In the genomic region with DNA sequence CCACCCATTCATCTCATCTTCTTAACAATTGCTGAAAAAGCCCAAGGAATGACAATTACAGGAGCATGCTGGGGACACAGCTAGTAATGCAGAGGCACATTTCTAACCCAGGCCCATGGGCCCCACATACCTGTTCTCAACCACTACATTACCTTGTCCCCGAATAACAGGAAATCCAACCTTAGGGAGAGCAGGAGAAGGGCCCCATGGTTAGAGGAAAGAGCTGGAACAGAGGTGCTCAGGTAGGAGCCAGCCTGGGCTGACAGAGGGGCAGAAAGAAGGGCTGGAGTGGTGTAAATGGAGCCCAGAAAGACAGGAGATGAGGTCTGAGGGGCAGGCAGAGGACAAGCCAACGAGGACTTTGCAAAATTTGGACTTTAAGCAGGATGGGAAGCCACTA, we compare ENCODE assay signal across 35 cellular contexts. TPM values are rescaled to one million over a fixed set of nuclear protein-coding genes. Genes with fewer than 3 reads are reported as not detected.
"Had no signal": no experiment of that assay in that cellular context is flagged by ENCODE, and none has a peak within 500 bp of the region (broad histone marks: within the 10 kb centered on the region; RNA-seq: fewer than 3 reads in every experiment).

No MANE protein-coding gene starts in this region.

- H3K4me3 ChIP-seq: adrenal gland, body of pancreas, breast epithelium, Peyer's patch, SJSA1 had no signal

- H3K27me3 ChIP-seq: adrenal gland, body of pancreas, Peyer's patch had no signal

- H3K4me3 Mint-ChIP-seq: activated CD4-positive, alpha-beta T cell treated with anti-CD3 and anti-CD28 coated beads for 36 hours; activated CD4-positive, alpha-beta T cell treated with anti-CD3 and anti-CD28 coated beads, Interleukin-2, amount 10 ng/mL, durations not matched to agents 7 days and 5 days; activated naive CD4-positive, alpha-beta T cell treated with anti-CD3 and anti-CD28 coated beads for 36 hours; activated T-cell treated with anti-CD3 and anti-CD28 coated beads, Interleukin-2, amount 50 U/mL, for 4 hours; activated T-helper 1 cell treated with anti-CD3 and anti-CD28 coated beads, Interleukin-12 subunit alpha, Interleukin-12 subunit beta, Interleukin-2, Interleukin-4 antibody, amounts not matched to agents 30 ng/mL and 10 ng/mL and 1 ng/mL, durations not matched to agents 14 hours and 24 hours and 36 hours; T-helper 1 cell treated with Interleukin-12 subunit alpha and Interleukin-12 subunit beta and Interleukin-4 antibody, amounts not matched to agents 30 μg/mL and 1 μg/mL, for 36 hours; T-helper 2 cell treated with Interferon-gamma antibody and Interleukin-4, amounts not matched to agents 5 μg/mL and 100 μg/mL, for 36 hours; WTC11 had no signal

- H3K27ac Mint-ChIP-seq: activated CD4-positive, alpha-beta T cell treated with anti-CD3 and anti-CD28 coated beads for 36 hours; activated CD4-positive, alpha-beta T cell treated with anti-CD3 and anti-CD28 coated beads, Interleukin-2, amount 10 ng/mL, durations not matched to agents 7 days and 5 days; activated naive CD4-positive, alpha-beta T cell treated with anti-CD3 and anti-CD28 coated beads for 36 hours; activated naive CD4-positive, alpha-beta T cell treated with anti-CD3 and anti-CD28 coated beads, Interleukin-2, amount 50 U/mL, for 72 hours; activated T-helper 1 cell treated with anti-CD3 and anti-CD28 coated beads, Interleukin-12 subunit alpha, Interleukin-12 subunit beta, Interleukin-2, Interleukin-4 antibody, amounts not matched to agents 30 ng/mL and 10 ng/mL and 1 ng/mL, durations not matched to agents 14 hours and 24 hours and 36 hours; T-helper 1 cell treated with Interleukin-12 subunit alpha and Interleukin-12 subunit beta and Interleukin-4 antibody, amounts not matched to agents 30 μg/mL and 1 μg/mL, for 36 hours; T-helper 2 cell treated with Interferon-gamma antibody and Interleukin-4, amounts not matched to agents 5 μg/mL and 100 μg/mL, for 36 hours; WTC11 had no signal

- H3K27ac ChIP-seq: adrenal gland, body of pancreas, breast epithelium, KMS-11, Peyer's patch, SJSA1 had no signal

- H3K4me1 ChIP-seq: adrenal gland, body of pancreas, breast epithelium, Peyer's patch, SJSA1 had no signal

- DNase-seq: activated CD4-positive, alpha-beta T cell treated with anti-CD3 and anti-CD28 coated beads for 36 hours; activated CD4-positive, alpha-beta T cell treated with anti-CD3 and anti-CD28 coated beads, Interleukin-2, amount 10 ng/mL, durations not matched to agents 7 days and 5 days; activated CD4-positive, alpha-beta T cell treated with anti-CD3 and anti-CD28 coated beads, Interleukin-2, amount 50 U/mL, for 48 hours; activated CD8-positive, alpha-beta memory T cell treated with anti-CD3 and anti-CD28 coated beads, Interleukin-2, amount 50 U/mL, for 4 hours; activated gamma-delta T cell treated with Interleukin-2 at 50 U/mL for 16 hours; activated naive CD4-positive, alpha-beta T cell treated with anti-CD3 and anti-CD28 coated beads for 36 hours; activated T-cell treated with anti-CD3 and anti-CD28 coated beads for 4 hours; activated T-cell treated with anti-CD3 and anti-CD28 coated beads, Interleukin-2, amount 50 U/mL, for 4 hours; adrenal gland; body of pancreas; NCI-H1092 treated with DMSO at 0.1 percent for 48 hours; NCI-H146; NCI-H187 treated with DMSO at 0.1 percent for 48 hours; NCI-H2081; NCI-H526; NCI-H748 treated with DMSO at 0.1 percent for 48 hours; NK-92 treated with Interleukin-12 subunit alpha and Interleukin-12 subunit beta, amount 100 ng/mL, for 24 hours; PC-3; Peyer's patch; RPMI8226; SHP77 treated with DMSO at 0.1 percent for 48 hours; SK-N-SH had no signal

- ATAC-seq: activated CD4-positive, alpha-beta T cell treated with anti-CD3 and anti-CD28 coated beads for 36 hours; activated CD4-positive, CD25-positive, alpha-beta regulatory T cell treated with anti-CD3 and anti-CD28 coated beads, Interleukin-2, amount 50 U/mL, for 24 hours; activated naive CD4-positive, alpha-beta T cell treated with anti-CD3 and anti-CD28 coated beads, Interleukin-2, amount 50 U/mL, for 72 hours; activated T-cell treated with anti-CD3 and anti-CD28 coated beads, Interleukin-2, amount 50 U/mL, for 4 hours; body of pancreas; PC-3; WTC11 had no signal

- H3K36me3 ChIP-seq: adrenal gland, breast epithelium, Peyer's patch, SJSA1 had no signal

- H3K36me3 Mint-ChIP-seq: activated naive CD4-positive, alpha-beta T cell treated with anti-CD3 and anti-CD28 coated beads, Interleukin-2, amount 50 U/mL, for 72 hours had no signal

- H3K9ac ChIP-seq: KMS-11, SK-N-SH had no signal

- H3K9me3 ChIP-seq: adrenal gland, body of pancreas, breast epithelium, Peyer's patch, SJSA1, SK-N-SH had no signal

- H3K9me3 Mint-ChIP-seq: activated CD4-positive, alpha-beta T cell treated with anti-CD3 and anti-CD28 coated beads, Interleukin-2, amount 10 ng/mL, durations not matched to agents 7 days and 5 days; activated naive CD4-positive, alpha-beta T cell treated with anti-CD3 and anti-CD28 coated beads for 36 hours; activated naive CD4-positive, alpha-beta T cell treated with anti-CD3 and anti-CD28 coated beads, Interleukin-2, amount 50 U/mL, for 72 hours; activated T-cell treated with anti-CD3 and anti-CD28 coated beads, Interleukin-2, amount 50 U/mL, for 4 hours; T-helper 1 cell treated with Interleukin-12 subunit alpha and Interleukin-12 subunit beta and Interleukin-4 antibody, amounts not matched to agents 30 μg/mL and 1 μg/mL, for 36 hours; T-helper 2 cell treated with Interferon-gamma antibody and Interleukin-4, amounts not matched to agents 5 μg/mL and 100 μg/mL, for 36 hours had no signal

RNA-seq across cellular contexts. Expression of a gene that starts 11.4 kb away (rescaled TPM):
- total RNA-seq: activated CD4-positive, alpha-beta T cell treated with anti-CD3 and anti-CD28 coated beads for 36 hours; activated CD4-positive, alpha-beta T cell treated with anti-CD3 and anti-CD28 coated beads, Interleukin-2, amount 10 ng/mL, durations not matched to agents 7 days and 5 days; activated naive CD4-positive, alpha-beta T cell treated with anti-CD3 and anti-CD28 coated beads for 36 hours; activated naive CD4-positive, alpha-beta T cell treated with anti-CD3 and anti-CD28 coated beads, Interleukin-2, amount 50 U/mL, for 72 hours; activated T-cell treated with anti-CD3 and anti-CD28 coated beads, Interleukin-2, amount 50 U/mL, for 4 hours; activated T-helper 1 cell treated with anti-CD3 and anti-CD28 coated beads, Interleukin-12 subunit alpha, Interleukin-12 subunit beta, Interleukin-2, Interleukin-4 antibody, amounts not matched to agents 30 ng/mL and 10 ng/mL and 1 ng/mL, durations not matched to agents 14 hours and 24 hours and 36 hours; astrocyte; LHCN-M2; NCI-H460; SJSA1; WTC11 had no signal
- polyA plus RNA-seq: SK-N-SH had no signal

RNA-seq across cellular contexts. Expression of a gene that starts 14.1 kb away (rescaled TPM):
- total RNA-seq: activated CD4-positive, alpha-beta T cell treated with anti-CD3 and anti-CD28 coated beads for 36 hours; activated CD4-positive, alpha-beta T cell treated with anti-CD3 and anti-CD28 coated beads, Interleukin-2, amount 10 ng/mL, durations not matched to agents 7 days and 5 days; activated naive CD4-positive, alpha-beta T cell treated with anti-CD3 and anti-CD28 coated beads for 36 hours; activated naive CD4-positive, alpha-beta T cell treated with anti-CD3 and anti-CD28 coated beads, Interleukin-2, amount 50 U/mL, for 72 hours; activated T-cell treated with anti-CD3 and anti-CD28 coated beads, Interleukin-2, amount 50 U/mL, for 4 hours; activated T-helper 1 cell treated with anti-CD3 and anti-CD28 coated beads, Interleukin-12 subunit alpha, Interleukin-12 subunit beta, Interleukin-2, Interleukin-4 antibody, amounts not matched to agents 30 ng/mL and 10 ng/mL and 1 ng/mL, durations not matched to agents 14 hours and 24 hours and 36 hours; adrenal gland; astrocyte; body of pancreas; breast epithelium; cardiac septum; LHCN-M2; NCI-H460; PC-3; Peyer's patch; SJSA1; WTC11 had no signal
- polyA plus RNA-seq: adrenal gland, SK-N-SH had no signal

RNA-seq across cellular contexts. Expression of a gene that starts 26.8 kb away (rescaled TPM):
- total RNA-seq: activated CD4-positive, alpha-beta T cell treated with anti-CD3 and anti-CD28 coated beads for 36 hours; activated CD4-positive, alpha-beta T cell treated with anti-CD3 and anti-CD28 coated beads, Interleukin-2, amount 10 ng/mL, durations not matched to agents 7 days and 5 days; activated naive CD4-positive, alpha-beta T cell treated with anti-CD3 and anti-CD28 coated beads for 36 hours; activated naive CD4-positive, alpha-beta T cell treated with anti-CD3 and anti-CD28 coated beads, Interleukin-2, amount 50 U/mL, for 72 hours; activated T-cell treated with anti-CD3 and anti-CD28 coated beads, Interleukin-2, amount 50 U/mL, for 4 hours; activated T-helper 1 cell treated with anti-CD3 and anti-CD28 coated beads, Interleukin-12 subunit alpha, Interleukin-12 subunit beta, Interleukin-2, Interleukin-4 antibody, amounts not matched to agents 30 ng/mL and 10 ng/mL and 1 ng/mL, durations not matched to agents 14 hours and 24 hours and 36 hours; astrocyte; body of pancreas; LHCN-M2; NCI-H460; PC-3; Peyer's patch; SJSA1; WTC11 had no signal
- polyA plus RNA-seq: SK-N-SH had no signal

RNA-seq across cellular contexts. Expression of a gene that starts 44.6 kb away (rescaled TPM):
- total RNA-seq: activated CD4-positive, alpha-beta T cell treated with anti-CD3 and anti-CD28 coated beads for 36 hours; activated T-helper 1 cell treated with anti-CD3 and anti-CD28 coated beads, Interleukin-12 subunit alpha, Interleukin-12 subunit beta, Interleukin-2, Interleukin-4 antibody, amounts not matched to agents 30 ng/mL and 10 ng/mL and 1 ng/mL, durations not matched to agents 14 hours and 24 hours and 36 hours; LHCN-M2; SJSA1 had no signal
- polyA plus RNA-seq: SK-N-SH had no signal

RNA-seq across cellular contexts. Expression of a gene that starts 53.6 kb away (rescaled TPM):
- total RNA-seq: activated CD4-positive, alpha-beta T cell treated with anti-CD3 and anti-CD28 coated beads, Interleukin-2, amount 10 ng/mL, durations not matched to agents 7 days and 5 days; activated naive CD4-positive, alpha-beta T cell treated with anti-CD3 and anti-CD28 coated beads for 36 hours; activated naive CD4-positive, alpha-beta T cell treated with anti-CD3 and anti-CD28 coated beads, Interleukin-2, amount 50 U/mL, for 72 hours; activated T-cell treated with anti-CD3 and anti-CD28 coated beads, Interleukin-2, amount 50 U/mL, for 4 hours; activated T-helper 1 cell treated with anti-CD3 and anti-CD28 coated beads, Interleukin-12 subunit alpha, Interleukin-12 subunit beta, Interleukin-2, Interleukin-4 antibody, amounts not matched to agents 30 ng/mL and 10 ng/mL and 1 ng/mL, durations not matched to agents 14 hours and 24 hours and 36 hours; adrenal gland; astrocyte; body of pancreas; breast epithelium; cardiac septum; LHCN-M2; NCI-H460; PC-3; Peyer's patch; SJSA1; WTC11 had no signal
- polyA plus RNA-seq: adrenal gland, SK-N-SH had no signal
